ENCODE assay signal across 17 cellular contexts in genomic region chr21:43829575-43830119, GRCh38. TPM values are rescaled to one million over a fixed set of nuclear protein-coding genes. Genes with fewer than 3 reads are reported as not detected.
DNase-seq lines count a peak whose midpoint lies in the region; ATAC-seq and TF ChIP-seq lines count a peak whose summit lies in the region.
"Had no signal": no experiment of that assay in that cellular context is flagged by ENCODE, and none has a peak within 500 bp of the region (broad histone marks: within the 10 kb centered on the region; RNA-seq: fewer than 3 reads in every experiment).

No MANE protein-coding gene starts in this region.

- intact Hi-C loops in A673 (cut with micrococcal nuclease; ENCODE audit: unreplicated experiment), result no loop called here
- intact Hi-C loops in HCT116 (cut with micrococcal nuclease), result no loop called here
- intact Hi-C loops in dendritic cell treated with granulocyte-macrophage colony-stimulating factor and Interleukin-4, amounts not matched to agents 40 ng/mL and 50 ng/mL, for 4 days (cut with micrococcal nuclease), result no loop called here
- intact Hi-C loops in left ventricle myocardium superior (cut with micrococcal nuclease), result no loop called here

- RAD21 ChIA-PET in HCT116 (lab: Charles Lee; ENCODE audit: low non-redundant PET in 1 of 2, low total read pairs in 2 of 2, uncharacterized antibody in 2 of 2, unreplicated experiment in 2 of 2), result no interaction called here

- H3K36me3 Mint-ChIP-seq in dendritic cell treated with granulocyte-macrophage colony-stimulating factor and Interleukin-4, amounts not matched to agents 40 ng/mL and 50 ng/mL, for 4 days (ENCODE audit: low read depth), result peaks cover 10% of the 10 kb centered on the region
- H3K36me3 Mint-ChIP-seq: stimulated activated effector memory CD8-positive, alpha-beta T cell treated with anti-CD3 and anti-CD28 coated beads, Interleukin-12 subunit alpha, Interleukin-12 subunit beta, amount 100 ng/mL, for 72 hours had no signal

- no peaks in the 10 kb centered on the region for H3K79me2 ChIP-seq in HCT116 (ENCODE audit: insufficient read depth, low read length)

- H4K20me1 ChIP-seq in HCT116 (ENCODE audit: insufficient read depth), result no peaks in the 10 kb centered on the region

- H3K36me3 ChIP-seq in A673 (ENCODE audit: insufficient read depth, low read length, poor library complexity, severe bottlenecking), result no peaks in the 10 kb centered on the region
- no peaks in the 10 kb centered on the region for H3K36me3 ChIP-seq in HCT116 (ENCODE audit: control insufficient read depth in 1 of 2, insufficient read depth in 2 of 2, low read length in 2 of 2)
- H3K36me3 ChIP-seq: vagina had no signal

- BruUV-seq in A673 (replicated peaks; lab: Mats Ljungman, UMichigan) (no TSS peak), HCT116 (replicated peaks; lab: Mats Ljungman, UMichigan) (no TSS peak)

- POLR2A ChIA-PET in A673 (lab: Charles Lee; ENCODE audit: low non-redundant PET) (no interaction called here), HCT116 (lab: Charles Lee) (no interaction called here)

- H3K4me1 Mint-ChIP-seq in dendritic cell treated with granulocyte-macrophage colony-stimulating factor and Interleukin-4, amounts not matched to agents 40 ng/mL and 50 ng/mL, for 4 days (ENCODE audit: low read depth), result peaks cover 74% of the 10 kb centered on the region
- H3K4me1 Mint-ChIP-seq: stimulated activated effector memory CD8-positive, alpha-beta T cell treated with anti-CD3 and anti-CD28 coated beads, Interleukin-12 subunit alpha, Interleukin-12 subunit beta, amount 100 ng/mL, for 72 hours had no signal

- H3K27me3 ChIP-seq in A673 (replicated peaks; ENCODE audit: insufficient read depth, low read depth, low read length, poor library complexity) (no peaks in the 10 kb centered on the region), HCT116 (ENCODE audit: insufficient read depth, low read length) (no peaks in the 10 kb centered on the region)
- H3K27me3 ChIP-seq: vagina had no signal

- H3K9ac ChIP-seq in HCT116 (ENCODE audit: low read length), result no peak overlapping the region

- peaks cover 10% of the 10 kb centered on the region for H3K9me3 Mint-ChIP-seq in dendritic cell treated with granulocyte-macrophage colony-stimulating factor and Interleukin-4, amounts not matched to agents 40 ng/mL and 50 ng/mL, for 4 days
- H3K9me3 Mint-ChIP-seq: stimulated activated effector memory CD8-positive, alpha-beta T cell treated with anti-CD3 and anti-CD28 coated beads, Interleukin-12 subunit alpha, Interleukin-12 subunit beta, amount 100 ng/mL, for 72 hours had no signal

- H3K4me1 ChIP-seq in A673 (ENCODE audit: insufficient read depth, low read length, poor library complexity, severe bottlenecking) (no peaks in the 10 kb centered on the region), HCT116 (ENCODE audit: control insufficient read depth in 1 of 2, insufficient read depth in 2 of 2, low read length in 2 of 2) (peaks cover 0 to 17% of the 10 kb centered on the region in 2 experiments; a peak in 2 of 4 replicates)
- H3K4me1 ChIP-seq: vagina had no signal

- peaks cover 26% of the 10 kb centered on the region for H3K27me3 Mint-ChIP-seq in dendritic cell treated with granulocyte-macrophage colony-stimulating factor and Interleukin-4, amounts not matched to agents 40 ng/mL and 50 ng/mL, for 4 days

- H3K9me3 ChIP-seq in A673 (ENCODE audit: low read depth, low read length, poor library complexity, severe bottlenecking), result no peaks in the 10 kb centered on the region
- H3K9me3 ChIP-seq in HCT116 (ENCODE audit: control insufficient read depth in 1 of 2, insufficient read depth in 1 of 2, low read depth in 1 of 2, low read length in 2 of 2), result no peaks in the 10 kb centered on the region
- H3K9me3 ChIP-seq: vagina had no signal

- DNase-seq in A673 (ENCODE audit: low spot score), result peak; percentile 58
- no peak for DNase-seq in HCT116 (ENCODE audit: low read depth, low spot score)
- peak; percentile 32 for DNase-seq in RPMI7951 (ENCODE audit: low read depth)
- no peak for DNase-seq in left ventricle myocardium superior
- no peak for DNase-seq in NCI-H187 treated with DMSO at 0.1 percent for 48 hours (lab: John Stamatoyannopoulos, UW)
- no peak for DNase-seq in RKO (ENCODE audit: low spot score)
- DNase-seq: activated naive CD4-positive, alpha-beta T cell treated with Interleukin-2 at 50 U/mL for 16 hours; glutamatergic neuron; kidney glomerular epithelial cell; NCI-H2081; right cardiac atrium; stimulated activated CD4-positive, alpha-beta T cell treated with anti-CD3 and anti-CD28 coated beads, Interleukin-4, amount 100 ng/mL, for 1 hour; T1000 had no signal

- no peaks in the 10 kb centered on the region for H3K9me2 ChIP-seq in HCT116 (ENCODE audit: insufficient read depth)

- peak; percentile 51 for TF ChIP-seq CTCF in A673 (conservative IDR thresholded peaks at IDR 0.05; ENCODE audit: low read depth, low read length)
- peak in 1 of 3 experiments; percentile 15; a peak in 1 of 6 replicates for TF ChIP-seq CTCF in HCT116 (IDR thresholded peaks at IDR 0.05 in 2 of 3, conservative IDR thresholded peaks at IDR 0.05 in 1 of 3; ENCODE audit: borderline replicate concordance in 1 of 3, insufficient read depth in 1 of 3, low read depth in 2 of 3, low read length in 2 of 3)

- H3K4me3 ChIP-seq in A673 (ENCODE audit: low read depth, low read length, poor library complexity, severe bottlenecking) (no peak overlapping the region), HCT116 (replicated peaks in 1 of 2; ENCODE audit: low read depth in 1 of 2, low read length in 2 of 2) (no peak overlapping the region)
- H3K4me3 ChIP-seq: vagina had no signal

- TF ChIP-seq POLR2A in HCT116 (IDR thresholded peaks at IDR 0.05; ENCODE audit: borderline replicate concordance, extremely low read depth, insufficient read depth, insufficient read length), result no peak

- H3K4me2 ChIP-seq in HCT116 (ENCODE audit: low read length), result no peak overlapping the region

- no peak overlapping the region for H2AFZ ChIP-seq in HCT116 (ENCODE audit: low read depth, low read length, poor library complexity, severe bottlenecking)

- H3K27ac ChIP-seq in A673 (ENCODE audit: low read depth, low read length, poor library complexity, severe bottlenecking) (no peak overlapping the region), HCT116 (ENCODE audit: low read depth, low read length) (no peak overlapping the region)
- H3K27ac ChIP-seq: vagina had no signal

- peak; percentile 27; the same call in 1 of the 2 replicates for TF ChIP-seq RAD21 in HCT116 (IDR thresholded peaks at IDR 0.05; ENCODE audit: low read depth)

- peak overlapping the region; percentile 47 for H3K27ac Mint-ChIP-seq in dendritic cell treated with granulocyte-macrophage colony-stimulating factor and Interleukin-4, amounts not matched to agents 40 ng/mL and 50 ng/mL, for 4 days
- H3K27ac Mint-ChIP-seq: stimulated activated effector memory CD8-positive, alpha-beta T cell treated with anti-CD3 and anti-CD28 coated beads, Interleukin-12 subunit alpha, Interleukin-12 subunit beta, amount 100 ng/mL, for 72 hours had no signal

- CTCF ChIA-PET in A673 (lab: Charles Lee) (no interaction called here), HCT116 (lab: Charles Lee) (no interaction called here)

- ATAC-seq in HCT116 (peak; percentile 53; the same call in 1 of the 2 replicates), GM21737 (IDR thresholded peaks at IDR 0.05; ENCODE audit: unreplicated experiment) (no peak), left ventricle myocardium superior (no peak)
- ATAC-seq: right cardiac atrium; stimulated activated effector memory CD8-positive, alpha-beta T cell treated with anti-CD3 and anti-CD28 coated beads, Interleukin-12 subunit alpha, Interleukin-12 subunit beta, amount 100 ng/mL, for 72 hours had no signal

- no peak overlapping the region for H3K4me3 Mint-ChIP-seq in dendritic cell treated with granulocyte-macrophage colony-stimulating factor and Interleukin-4, amounts not matched to agents 40 ng/mL and 50 ng/mL, for 4 days
- H3K4me3 Mint-ChIP-seq: stimulated activated effector memory CD8-positive, alpha-beta T cell treated with anti-CD3 and anti-CD28 coated beads, Interleukin-12 subunit alpha, Interleukin-12 subunit beta, amount 100 ng/mL, for 72 hours had no signal

TF ChIP-seq in HCT116, 20 proteins besides CTCF, POLR2A, EP300 and RAD21:
- TF ChIP-seq TCF7L2 (IDR thresholded peaks at IDR 0.05; ENCODE audit: borderline replicate concordance, extremely low read depth, insufficient read depth, insufficient read length) (no peak), FOSL1 (IDR thresholded peaks at IDR 0.05; ENCODE audit: low read depth) (no peak), SIN3A (IDR thresholded peaks at IDR 0.05; ENCODE audit: low read depth) (no peak), ZNF274 (IDR thresholded peaks at IDR 0.05; ENCODE audit: low read depth, low read length) (no peak), MAX (IDR thresholded peaks at IDR 0.05) (no peak), POLR2AphosphoS5 (IDR thresholded peaks at IDR 0.05; ENCODE audit: low read depth, low read length) (no peak), YY1 (IDR thresholded peaks at IDR 0.05; ENCODE audit: extremely low read depth, insufficient replicate concordance, low read depth, low read length) (no peak), EGR1 (IDR thresholded peaks at IDR 0.05; ENCODE audit: low read depth) (no peak), JUND (IDR thresholded peaks at IDR 0.05) (no peak), ZFX (IDR thresholded peaks at IDR 0.05) (no peak), ATF3 (IDR thresholded peaks at IDR 0.05) (no peak), CBX3 (IDR thresholded peaks at IDR 0.05; ENCODE audit: low read depth) (no peak)

RNA-seq across cellular contexts. Expression of gene AGPAT3, which starts 35.4 kb away (rescaled TPM):
- total RNA-seq in A673 (2021) (68.7 and 69.6 TPM in 2 replicates), HCT116 (2021; ENCODE audit: unreplicated experiment) (54.1 TPM), left ventricle myocardium superior (97.6 TPM)
- polyA plus RNA-seq in HCT116 (2012), result 32.3 and 38.2 TPM in 2 replicates
- 18.3 and 23.3 TPM in 2 replicates for total RNA-seq in RPMI7951 (2014; rRNA removed; shearing (Covaris generic))

RNA-seq across cellular contexts. Expression of gene RRP1, which starts 40.3 kb away (rescaled TPM):
- 72.5 and 86.4 TPM in 2 replicates for total RNA-seq in A673 (2021)
- total RNA-seq in HCT116 (2021; ENCODE audit: unreplicated experiment), result 53.9 TPM
- polyA plus RNA-seq in HCT116 (2012), result 33.9 and 34.2 TPM in 2 replicates
- 12.8 and 19.6 TPM in 2 replicates for total RNA-seq in RPMI7951 (2014; rRNA removed; shearing (Covaris generic))
- 13.5 TPM for total RNA-seq in left ventricle myocardium superior

RNA-seq across cellular contexts. Expression of gene CSTB, which starts 53.5 kb away (rescaled TPM):
- total RNA-seq in A673 (2021) (44.1 and 55.9 TPM in 2 replicates), HCT116 (2021; ENCODE audit: unreplicated experiment) (57.5 TPM), left ventricle myocardium superior (37.6 TPM)
- polyA plus RNA-seq in HCT116 (2012), result 114 and 120 TPM in 2 replicates
- total RNA-seq in RPMI7951 (2014; rRNA removed; shearing (Covaris generic)), result 17.6 and 25.7 TPM in 2 replicates

Comparison
In these comparisons a context has a peak if more than half of its experiments do, and no peak if none do; other contexts are left out.
1. DNase-seq: peak in A673 (single experiment) and RPMI7951 (single experiment); none in HCT116 (single experiment), left ventricle myocardium superior (single experiment), NCI-H187 treated with DMSO at 0.1 percent for 48 hours (single experiment) and RKO (single experiment).